1 cellular context compared by ENCODE assay signal in genomic region chr2:99573624-99574251, GRCh38.
TF ChIP-seq lines count a peak whose summit lies in the region.

No MANE protein-coding gene starts in this region.

TF ChIP-seq in GM12878, 131 proteins besides CTCF, POLR2A, EP300 and RAD21:
- TF ChIP-seq IKZF2 (IDR thresholded peaks at IDR 0.05) (peak in 1 of 2 experiments; percentile 15; a peak in 1 of 4 replicates), MTA2 (IDR thresholded peaks at IDR 0.05; ENCODE audit: low read depth) (peak; percentile 49; the same call in 1 of the 2 replicates), ZNF622 (IDR thresholded peaks at IDR 0.05) (no peak)
TF ChIP-seq in GM12878: peak in this region for 2.
